Comparison of ENCODE assay signal across 16 cellular contexts in the genomic region with DNA sequence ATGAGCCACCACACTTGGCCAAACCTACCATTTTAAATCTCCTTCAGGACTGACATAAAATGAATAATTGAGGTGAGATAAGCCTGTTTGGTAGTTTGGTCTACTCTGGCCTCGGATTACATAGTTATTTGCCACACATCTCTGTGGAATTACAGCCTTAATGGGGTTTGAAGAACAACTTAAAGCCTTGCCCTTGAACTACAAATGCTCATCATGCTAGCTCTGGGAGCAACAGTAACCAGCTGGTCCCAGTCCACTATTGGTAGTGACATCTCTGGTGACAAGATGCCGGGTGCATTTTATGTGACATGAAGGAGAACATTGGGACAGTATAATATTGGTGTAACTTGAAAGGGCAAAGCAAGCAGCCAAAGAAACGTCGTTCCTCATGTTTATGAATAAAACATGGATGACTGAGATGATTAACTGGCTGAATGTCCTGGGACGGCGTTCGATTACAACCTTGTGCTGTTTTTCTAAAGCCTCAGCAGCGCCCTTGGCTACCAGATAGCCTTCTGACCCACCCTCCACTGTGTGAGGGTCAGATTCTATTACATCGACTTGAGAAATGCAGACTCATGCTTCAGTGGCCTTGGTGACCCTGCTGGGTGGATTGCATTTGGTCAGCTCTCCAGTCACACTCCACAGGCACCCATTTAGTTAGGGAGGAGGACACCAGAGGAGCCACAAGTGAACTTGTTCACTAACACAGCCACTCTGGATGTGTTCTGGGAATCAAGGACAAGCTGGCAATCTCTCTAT. TPM values are rescaled to one million over a fixed set of nuclear protein-coding genes. Genes with fewer than 3 reads are reported as not detected.
A peak's percentile ranks its signal among the peaks of the same experiment; 100 is the strongest.
DNase-seq lines count a peak whose midpoint lies in the region; ATAC-seq and TF ChIP-seq lines count a peak whose summit lies in the region.
"Had no signal": no experiment of that assay in that cellular context is flagged by ENCODE, and none has a peak within 500 bp of the region (broad histone marks: within the 10 kb centered on the region; RNA-seq: fewer than 3 reads in every experiment).

No MANE protein-coding gene starts in this region.

- no peak overlapping the region for H3K4me3 Mint-ChIP-seq in activated T-cell treated with anti-CD3 and anti-CD28 coated beads, Interleukin-2, amount 50 U/mL, for 72 hours
- H3K4me3 Mint-ChIP-seq: T-helper 17 cell had no signal

- H3K9me3 Mint-ChIP-seq in activated T-cell treated with anti-CD3 and anti-CD28 coated beads, Interleukin-2, amount 50 U/mL, for 72 hours = no peaks in the 10 kb centered on the region
- H3K9me3 Mint-ChIP-seq: naive B cell had no signal

- TF ChIP-seq CTCF in astrocyte of the spinal cord (IDR thresholded peaks at IDR 0.05; ENCODE audit: low read depth, low read length) (no peak), kidney epithelial cell (IDR thresholded peaks at IDR 0.05; ENCODE audit: insufficient read depth, low read length, poor library complexity, severe bottlenecking) (no peak), gastroesophageal sphincter (IDR thresholded peaks at IDR 0.05) (no peak)

- H3K4me3 ChIP-seq in astrocyte of the spinal cord (ENCODE audit: low read depth, low read length) = no peak overlapping the region
- no peak overlapping the region for H3K4me3 ChIP-seq in kidney epithelial cell (ENCODE audit: low read depth, low read length)
- no peak overlapping the region for H3K4me3 ChIP-seq in gastroesophageal sphincter
- H3K4me3 ChIP-seq: skin epidermis had no signal

- intact Hi-C loops in sciatic nerve (cut with DNase I) = no loop called here

- TF ChIP-seq EP300 in gastroesophageal sphincter (IDR thresholded peaks at IDR 0.05) = no peak

- ATAC-seq in sciatic nerve (peak; percentile 76), gastroesophageal sphincter (no peak)
- no peak for ATAC-seq in activated T-cell treated with anti-CD3 and anti-CD28 coated beads, Interleukin-2, amount 50 U/mL, for 72 hours (replicated peaks in 1 of 2)
- ATAC-seq: T-helper 17 cell had no signal

- no peak overlapping the region for H3K27ac Mint-ChIP-seq in activated T-cell treated with anti-CD3 and anti-CD28 coated beads, Interleukin-2, amount 50 U/mL, for 72 hours
- H3K27ac Mint-ChIP-seq: naive B cell, T-helper 17 cell had no signal

- H3K36me3 ChIP-seq in kidney epithelial cell (ENCODE audit: control insufficient read depth, insufficient read depth, low read length) (no peaks in the 10 kb centered on the region), gastroesophageal sphincter (no peaks in the 10 kb centered on the region)

- no peaks in the 10 kb centered on the region for H3K9me3 ChIP-seq in gastroesophageal sphincter

- H3K36me3 Mint-ChIP-seq in activated T-cell treated with anti-CD3 and anti-CD28 coated beads, Interleukin-2, amount 50 U/mL, for 72 hours (ENCODE audit: insufficient read depth in 2 of 2) = no peaks in the 10 kb centered on the region
- H3K36me3 Mint-ChIP-seq: naive B cell had no signal

- H3K27me3 Mint-ChIP-seq in activated T-cell treated with anti-CD3 and anti-CD28 coated beads, Interleukin-2, amount 50 U/mL, for 72 hours (ENCODE audit: low read depth) = peaks cover 15% of the 10 kb centered on the region

- WGBS in gastroesophageal sphincter (ENCODE audit: low coverage in 1 of 2), 2 donors = 43 to 67% methylated on average over 4 to 8 of the region's 9 CpGs

- in situ Hi-C loops in astrocyte of the spinal cord (cut with HindIII; ENCODE audit: low sequenced_read_pairs) = no loop called here

- no peaks in the 10 kb centered on the region for H3K27me3 ChIP-seq in kidney epithelial cell (ENCODE audit: control insufficient read depth, insufficient read depth, low read length)
- no peaks in the 10 kb centered on the region for H3K27me3 ChIP-seq in gastroesophageal sphincter

- peaks cover 0 to 9% (median 0%) of the 10 kb centered on the region in 3 donors for H3K4me1 ChIP-seq in gastroesophageal sphincter

- TF ChIP-seq POLR2A in gastroesophageal sphincter (IDR thresholded peaks at IDR 0.05) = no peak

- peak; percentile 71 for DNase-seq in LHCN-M2 (ENCODE audit: low read depth)
- DNase-seq in astrocyte of the spinal cord (ENCODE audit: low read depth, low spot score) = peak; percentile 12
- DNase-seq in kidney epithelial cell (ENCODE audit: low read depth) = peak; percentile 7
- no peak for DNase-seq in sciatic nerve (ENCODE audit: low spot score)
- DNase-seq in activated T-cell treated with anti-CD3 and anti-CD28 coated beads, Interleukin-2, amount 50 U/mL, for 72 hours = no peak
- no peak for DNase-seq in NOMO-1 treated with dmso at 0.1 percent for 144 hours (lab: John Stamatoyannopoulos, UW; ENCODE audit: unreplicated experiment)
- no peak for DNase-seq in stimulated activated CD4-positive, alpha-beta T cell treated with anti-CD3 and anti-CD28 coated beads, Interleukin-4, amount 100 ng/mL, for 4 hours
- DNase-seq: activated CD4-positive, alpha-beta T cell treated with anti-CD3 and anti-CD28 coated beads for 4 hours; amygdala; GOT3; naive B cell; NCI-H187 treated with DMSO at 0.1 percent for 48 hours; T-helper 17 cell had no signal

- H3K4me1 Mint-ChIP-seq in activated T-cell treated with anti-CD3 and anti-CD28 coated beads, Interleukin-2, amount 50 U/mL, for 72 hours (ENCODE audit: low read depth) = no peaks in the 10 kb centered on the region
- H3K4me1 Mint-ChIP-seq: naive B cell, T-helper 17 cell had no signal

- no peak overlapping the region for H3K27ac ChIP-seq in gastroesophageal sphincter
- H3K27ac ChIP-seq: skin epidermis had no signal

RNA-seq across cellular contexts. Expression of a gene that starts 41.5 kb away (rescaled TPM):
- total RNA-seq in LHCN-M2 (2014; rRNA removed) (1.0 and 2.4 TPM in 2 replicates), kidney epithelial cell (0.14 and 1.6 TPM in 2 replicates), sciatic nerve (not detected), gastroesophageal sphincter (under 1 TPM in 1 of 4 donors, not detected in 3; 0.23 TPM)
- polyA plus RNA-seq in LHCN-M2 (2012) = 0.62 TPM
- total RNA-seq in activated T-cell treated with anti-CD3 and anti-CD28 coated beads, Interleukin-2, amount 50 U/mL, for 72 hours = not detected

RNA-seq across cellular contexts. Expression of a gene that starts 46.9 kb away (rescaled TPM):
- total RNA-seq in LHCN-M2 (2014; rRNA removed) = not detected in 2 replicates
- not detected for polyA plus RNA-seq in LHCN-M2 (2012)
- not detected in 2 replicates for total RNA-seq in kidney epithelial cell
- total RNA-seq in sciatic nerve = not detected
- total RNA-seq in activated T-cell treated with anti-CD3 and anti-CD28 coated beads, Interleukin-2, amount 50 U/mL, for 72 hours = not detected
- total RNA-seq in gastroesophageal sphincter = not detected
- total RNA-seq: frontal cortex, T-helper 17 cell had no signal

Comparison
In these comparisons a context has a peak if more than half of its experiments do, and no peak if none do; other contexts are left out.
1. DNase-seq: peak in LHCN-M2 (single experiment), astrocyte of the spinal cord (single experiment) and kidney epithelial cell (single experiment); none in sciatic nerve (single experiment), activated T-cell treated with anti-CD3 and anti-CD28 coated beads, Interleukin-2, amount 50 U/mL, for 72 hours (0 of 2), NOMO-1 treated with dmso at 0.1 percent for 144 hours (single experiment) and stimulated activated CD4-positive, alpha-beta T cell treated with anti-CD3 and anti-CD28 coated beads, Interleukin-4, amount 100 ng/mL, for 4 hours (0 of 2).